1 cellular context compared by ENCODE assay signal in the genomic region with DNA sequence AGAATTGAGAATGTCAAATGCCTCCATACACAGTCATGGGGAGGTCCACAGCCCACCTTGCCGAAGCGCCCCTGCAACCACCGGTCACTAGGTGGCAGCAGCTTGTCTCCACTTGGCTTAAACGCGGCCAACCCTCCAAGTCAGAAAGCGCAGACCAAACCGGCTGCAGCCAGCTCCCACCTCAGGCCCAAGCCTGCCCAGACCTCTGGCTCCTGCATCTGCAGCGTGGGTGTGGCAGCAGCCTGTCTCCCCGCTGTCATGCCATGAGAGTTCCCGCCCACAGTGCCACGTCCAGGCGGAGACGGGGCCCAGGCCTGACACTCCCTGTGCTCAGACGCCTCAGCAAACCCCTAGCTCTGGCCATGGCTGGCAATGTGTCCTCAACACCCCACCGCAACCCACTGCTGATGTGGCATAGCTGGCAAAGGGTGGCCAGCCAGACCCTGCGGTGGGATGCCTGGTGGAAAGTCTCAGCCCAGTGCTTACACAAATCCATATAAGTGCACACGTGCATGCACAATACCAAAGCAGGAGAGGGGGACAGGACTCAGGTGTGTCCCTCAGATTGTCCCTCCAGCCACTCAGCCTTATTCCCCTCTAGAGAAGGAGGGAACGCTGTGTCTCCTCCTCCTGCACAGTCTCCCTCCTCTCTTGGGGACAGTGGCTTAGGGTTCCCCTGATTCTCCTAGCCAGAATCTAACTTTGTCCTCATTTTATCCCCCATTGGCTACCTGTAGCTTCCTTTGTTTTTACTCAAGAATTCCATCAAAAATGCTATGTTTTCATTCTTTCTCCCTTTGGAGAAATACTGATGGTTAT.
TF ChIP-seq lines count a peak whose summit lies in the region.

No MANE protein-coding gene starts in this region.

TF ChIP-seq in H1, 55 proteins besides CTCF, POLR2A, EP300 and RAD21:
- TF ChIP-seq JUN (IDR thresholded peaks at IDR 0.05; ENCODE audit: low read depth, low read length) (peak; percentile 66; the same call in 1 of the 2 replicates), MAX (IDR thresholded peaks at IDR 0.05) (peak; percentile 40; the same call in 1 of the 2 replicates), TBP (IDR thresholded peaks at IDR 0.05; ENCODE audit: low read depth, low read length) (no peak), ZNF274 (IDR thresholded peaks at IDR 0.05; ENCODE audit: borderline replicate concordance, extremely low read depth, low read length) (no peak), EZH2 (IDR thresholded peaks at IDR 0.05; ENCODE audit: low read depth, low read length, severe bottlenecking) (no peak), CREB1 (IDR thresholded peaks at IDR 0.05) (0 out of 2 replicates have a peak, but pooled peaks have one; percentile 16), TAF7 (optimal IDR thresholded peaks at IDR 0.05; ENCODE audit: borderline replicate concordance, low read depth, low read length) (peak; percentile 33), ASH2L (IDR thresholded peaks at IDR 0.05; ENCODE audit: low read length) (no peak), BRCA1 (IDR thresholded peaks at IDR 0.05; ENCODE audit: low read depth, low read length) (no peak), CBX8 (IDR thresholded peaks at IDR 0.05; ENCODE audit: borderline replicate concordance, low read depth, low read length) (no peak), KDM1A (IDR thresholded peaks at IDR 0.05; ENCODE audit: borderline replicate concordance, low read length) (no peak), SAP30 (IDR thresholded peaks at IDR 0.05; ENCODE audit: insufficient read depth, insufficient replicate concordance, low read length) (peak; percentile 45), CHD2 (IDR thresholded peaks at IDR 0.05; ENCODE audit: low read length) (0 out of 2 replicates have a peak, but pooled peaks have one; percentile 15), EGR1 (IDR thresholded peaks at IDR 0.05; ENCODE audit: borderline replicate concordance, low read depth, low read length) (0 out of 2 replicates have a peak, but pooled peaks have one; percentile 41), SIN3A (conservative IDR thresholded peaks at IDR 0.05 in 1 of 2, IDR thresholded peaks at IDR 0.05 in 1 of 2; ENCODE audit: low read depth in 1 of 2, low read length in 2 of 2) (peak in 1 of 2 experiments; percentile 86; a peak in 2 of 4 replicates), YY1 (IDR thresholded peaks at IDR 0.05; ENCODE audit: low read depth, low read length) (peak; percentile 34; the same call in 1 of the 2 replicates)
